ENCODE assay signal across 11 cellular contexts in genomic region chr20:35661013-35661412, GRCh38. TPM values are rescaled to one million over a fixed set of nuclear protein-coding genes. Genes with fewer than 3 reads are reported as not detected.
A peak's percentile ranks its signal among the peaks of the same experiment; 100 is the strongest.
DNase-seq lines count a peak whose midpoint lies in the region; ATAC-seq, FAIRE-seq and TF ChIP-seq lines count a peak whose summit lies in the region.
"Had no signal": no experiment of that assay in that cellular context is flagged by ENCODE, and none has a peak within 500 bp of the region (broad histone marks: within the 10 kb centered on the region; RNA-seq: fewer than 3 reads in every experiment).

No MANE protein-coding gene starts in this region.

- peaks cover 40% of the 10 kb centered on the region for H3K36me3 Mint-ChIP-seq in activated CD8-positive, alpha-beta memory T cell treated with anti-CD3 and anti-CD28 coated beads, Interleukin-2, amount 10 ng/mL, durations not matched to agents 7 days and 5 days
- peaks cover 37% of the 10 kb centered on the region for H3K36me3 Mint-ChIP-seq in activated CD4-positive, alpha-beta memory T cell treated with anti-CD3 and anti-CD28 coated beads for 36 hours

- no peak for TF ChIP-seq CTCF in pancreas (IDR thresholded peaks at IDR 0.05)

- H3K27me3 Mint-ChIP-seq in activated CD8-positive, alpha-beta memory T cell treated with anti-CD3 and anti-CD28 coated beads, Interleukin-2, amount 10 ng/mL, durations not matched to agents 7 days and 5 days, result no peaks in the 10 kb centered on the region
- no peaks in the 10 kb centered on the region for H3K27me3 Mint-ChIP-seq in activated CD4-positive, alpha-beta memory T cell treated with anti-CD3 and anti-CD28 coated beads for 36 hours

- FAIRE-seq in pancreas (lab: Jason Lieb, UNC) (no peak), H54 (lab: Jason Lieb, UNC) (no peak)

- peak overlapping the region; percentile 96 for H3K4me3 Mint-ChIP-seq in activated CD8-positive, alpha-beta memory T cell treated with anti-CD3 and anti-CD28 coated beads, Interleukin-2, amount 10 ng/mL, durations not matched to agents 7 days and 5 days
- H3K4me3 Mint-ChIP-seq in activated CD4-positive, alpha-beta memory T cell treated with anti-CD3 and anti-CD28 coated beads for 36 hours, result peak overlapping the region; percentile 55

- H3K9me3 ChIP-seq in iPS-20b (ENCODE audit: insufficient read depth, low read depth, low read length), result no peaks in the 10 kb centered on the region
- H3K9me3 ChIP-seq in subcutaneous abdominal adipose tissue (ENCODE audit: control insufficient read depth in 5 of 5, low read length in 5 of 5), result no peaks in the 10 kb centered on the region
- H3K9me3 ChIP-seq in pancreas, result no peaks in the 10 kb centered on the region

- H3K27ac ChIP-seq in iPS-20b (ENCODE audit: low read length) (no peak overlapping the region), subcutaneous abdominal adipose tissue (ENCODE audit: low read depth, low read length) (peak overlapping the region; percentile 1), pancreas (no peak overlapping the region)
- H3K27ac ChIP-seq: parathyroid adenoma had no signal

- no peak for DNase-seq in activated CD8-positive, alpha-beta memory T cell treated with anti-CD3 and anti-CD28 coated beads, Interleukin-2, amount 10 ng/mL, durations not matched to agents 7 days and 5 days
- no peak for DNase-seq in activated CD8-positive, alpha-beta memory T cell treated with anti-CD3 and anti-CD28 coated beads, Interleukin-2, amount 50 U/mL, for 4 hours
- no peak for DNase-seq in activated CD4-positive, alpha-beta memory T cell treated with anti-CD3 and anti-CD28 coated beads for 36 hours
- DNase-seq in SKM-1 treated with dmso at 0.1 percent for 144 hours (lab: John Stamatoyannopoulos, UW; ENCODE audit: unreplicated experiment) (no peak), pancreas (no peak), H54 (ENCODE audit: insufficient read length, low spot score) (no peak)
- DNase-seq: erythroblast, NCI-H2081 had no signal

- H3K36me3 ChIP-seq in iPS-20b (ENCODE audit: insufficient read depth, low read depth, low read length) (peaks cover 13% of the 10 kb centered on the region; the same call in 1 of the 2 replicates), subcutaneous abdominal adipose tissue (ENCODE audit: control insufficient read depth in 5 of 5, insufficient read depth in 5 of 5, low read length in 5 of 5) (no peaks in the 10 kb centered on the region), pancreas (no peaks in the 10 kb centered on the region)

- ATAC-seq in activated CD8-positive, alpha-beta memory T cell treated with anti-CD3 and anti-CD28 coated beads, Interleukin-2, amount 10 ng/mL, durations not matched to agents 7 days and 5 days, result no peak
- ATAC-seq in pancreas, result no peak

- CTCF ChIA-PET in activated CD8-positive, alpha-beta memory T cell treated with anti-CD3 and anti-CD28 coated beads, Interleukin-2, amount 10 ng/mL, durations not matched to agents 7 days and 5 days (lab: Charles Lee), result interaction anchor here (0.6 to 8.2 kb wide), 5 partner anchors 9 to 293 kb away, joined by 3 to 59 read pairs (median 3); partner anchors contain the start of gene SCAND1
- CTCF ChIA-PET in activated CD4-positive, alpha-beta memory T cell treated with anti-CD3 and anti-CD28 coated beads for 36 hours (lab: Charles Lee), result interaction anchor here (0.6 to 6.3 kb wide), 4 partner anchors 43 to 1120 kb away, joined by 3 to 70 read pairs (median 5); partner anchors contain the start of genes SCAND1 and SPAG4

- intact Hi-C loops in activated CD4-positive, alpha-beta memory T cell treated with anti-CD3 and anti-CD28 coated beads for 36 hours (cut with micrococcal nuclease), result loop anchor here (1.0 to 5.0 kb wide), 8 partner anchors 11 to 388 kb away; partner anchors contain the start of genes CEP250, ERGIC3 and PHF20
- intact Hi-C loops in pancreas (cut with DNase I), result no loop called here

- no peak for TF ChIP-seq POLR2A in H54 (IDR thresholded peaks at IDR 0.05; ENCODE audit: low read depth, low read length)

- H3K4me3 ChIP-seq in iPS-20b (ENCODE audit: low read length), result peak overlapping the region; percentile 99
- H3K4me3 ChIP-seq in subcutaneous abdominal adipose tissue (ENCODE audit: low read depth in 1 of 5, low read length in 5 of 5), result no peak overlapping the region
- no peak overlapping the region for H3K4me3 ChIP-seq in pancreas

- no peaks in the 10 kb centered on the region for H3K9me3 Mint-ChIP-seq in activated CD8-positive, alpha-beta memory T cell treated with anti-CD3 and anti-CD28 coated beads, Interleukin-2, amount 10 ng/mL, durations not matched to agents 7 days and 5 days (ENCODE audit: low read depth)
- no peaks in the 10 kb centered on the region for H3K9me3 Mint-ChIP-seq in activated CD4-positive, alpha-beta memory T cell treated with anti-CD3 and anti-CD28 coated beads for 36 hours

- H3K9ac ChIP-seq in iPS-20b (ENCODE audit: low read depth, low read length) (peak overlapping the region; percentile 23; the same call in 1 of the 2 replicates), subcutaneous abdominal adipose tissue (ENCODE audit: low read length in 5 of 5) (peak overlapping the region in 1 of 5 donors; percentile 42)
- H3K9ac ChIP-seq: parathyroid adenoma had no signal

- 85 to 90% methylated on average over 2 of the region's 2 CpGs for WGBS in pancreas, 2 donors

- H3K4me1 ChIP-seq in iPS-20b (ENCODE audit: insufficient read depth, low read length) (peaks cover 18% of the 10 kb centered on the region; the same call in 1 of the 2 replicates), subcutaneous abdominal adipose tissue (ENCODE audit: control insufficient read depth in 5 of 5, insufficient read depth in 5 of 5, low read length in 5 of 5) (peaks cover 2 to 59% (median 48%) of the 10 kb centered on the region in 5 donors), pancreas (peaks cover 18 to 44% (median 36%) of the 10 kb centered on the region in 3 donors)

- peak overlapping the region; percentile 95 for H3K27ac Mint-ChIP-seq in activated CD8-positive, alpha-beta memory T cell treated with anti-CD3 and anti-CD28 coated beads, Interleukin-2, amount 10 ng/mL, durations not matched to agents 7 days and 5 days
- H3K27ac Mint-ChIP-seq in activated CD4-positive, alpha-beta memory T cell treated with anti-CD3 and anti-CD28 coated beads for 36 hours, result peak overlapping the region; percentile 89

- POLR2A ChIA-PET in activated CD4-positive, alpha-beta memory T cell treated with anti-CD3 and anti-CD28 coated beads for 36 hours (lab: Charles Lee), result interaction anchor here (0.5 to 6.8 kb wide), 8 partner anchors 9 to 170 kb away, joined by 3 to 93 read pairs (median 5); partner anchors contain the start of genes RBM39 and SPAG4

- H3K4me1 Mint-ChIP-seq in activated CD8-positive, alpha-beta memory T cell treated with anti-CD3 and anti-CD28 coated beads, Interleukin-2, amount 10 ng/mL, durations not matched to agents 7 days and 5 days, result peaks cover 59% of the 10 kb centered on the region
- peaks cover 64% of the 10 kb centered on the region for H3K4me1 Mint-ChIP-seq in activated CD4-positive, alpha-beta memory T cell treated with anti-CD3 and anti-CD28 coated beads for 36 hours (ENCODE audit: low read depth)

- H3K27me3 ChIP-seq in iPS-20b (ENCODE audit: insufficient read depth, low read length) (no peaks in the 10 kb centered on the region), subcutaneous abdominal adipose tissue (ENCODE audit: control insufficient read depth in 5 of 5, insufficient read depth in 4 of 5, low read length in 5 of 5) (no peaks in the 10 kb centered on the region), pancreas (no peaks in the 10 kb centered on the region)

RNA-seq across cellular contexts. Expression of gene CPNE1, which starts 3.7 kb away (rescaled TPM):
- total RNA-seq in activated CD8-positive, alpha-beta memory T cell treated with anti-CD3 and anti-CD28 coated beads, Interleukin-2, amount 10 ng/mL, durations not matched to agents 7 days and 5 days, result 100 to 1,000 TPM; 277 to 286 TPM
- total RNA-seq in activated CD4-positive, alpha-beta memory T cell treated with anti-CD3 and anti-CD28 coated beads for 36 hours, result 100 to 1,000 TPM; 242 to 253 TPM
- 100 to 1,000 TPM in 1 of 6 donors, 10 to 100 TPM in 5; 59.7 to 100 (median 70.6) TPM for total RNA-seq in pancreas
- 100 to 1,000 TPM; 131 to 138 TPM for polyA plus RNA-seq in pancreas

RNA-seq across cellular contexts. Expression of gene RBM12, which starts 3.7 kb away (rescaled TPM):
- total RNA-seq in activated CD8-positive, alpha-beta memory T cell treated with anti-CD3 and anti-CD28 coated beads, Interleukin-2, amount 10 ng/mL, durations not matched to agents 7 days and 5 days, result 100 to 1,000 TPM; 101 to 137 TPM
- total RNA-seq in activated CD4-positive, alpha-beta memory T cell treated with anti-CD3 and anti-CD28 coated beads for 36 hours, result 100 to 1,000 TPM; 110 to 114 TPM
- total RNA-seq in pancreas, result 10 to 100 TPM; 21.0 to 46.7 (median 28.3) TPM
- polyA plus RNA-seq in pancreas, result 1 to 10 TPM; 6.2 to 9.7 TPM

RNA-seq across cellular contexts. Expression of gene NFS1, which starts 38.1 kb away (rescaled TPM):
- total RNA-seq in activated CD8-positive, alpha-beta memory T cell treated with anti-CD3 and anti-CD28 coated beads, Interleukin-2, amount 10 ng/mL, durations not matched to agents 7 days and 5 days, result 10 to 100 TPM; 34.6 to 35.1 TPM
- total RNA-seq in activated CD4-positive, alpha-beta memory T cell treated with anti-CD3 and anti-CD28 coated beads for 36 hours, result 10 to 100 TPM; 36.9 to 40.8 TPM
- total RNA-seq in pancreas, result 10 to 100 TPM; 11.0 to 19.5 (median 12.8) TPM
- polyA plus RNA-seq in pancreas, result 10 to 100 TPM; 23.8 to 34.8 TPM

RNA-seq across cellular contexts. Expression of gene ROMO1, which starts 38.2 kb away (rescaled TPM):
- 100 to 1,000 TPM; 115 to 122 TPM for total RNA-seq in activated CD8-positive, alpha-beta memory T cell treated with anti-CD3 and anti-CD28 coated beads, Interleukin-2, amount 10 ng/mL, durations not matched to agents 7 days and 5 days
- 100 to 1,000 TPM; 141 to 142 TPM for total RNA-seq in activated CD4-positive, alpha-beta memory T cell treated with anti-CD3 and anti-CD28 coated beads for 36 hours
- total RNA-seq in pancreas, result 10 to 100 TPM; 38.6 to 65.1 (median 62.0) TPM
- polyA plus RNA-seq in pancreas, result 100 to 1,000 TPM; 275 to 310 TPM

RNA-seq across cellular contexts. Expression of gene SPAG4, which starts 45.4 kb away (rescaled TPM):
- 1 to 10 TPM; 4.3 to 5.2 TPM for total RNA-seq in activated CD8-positive, alpha-beta memory T cell treated with anti-CD3 and anti-CD28 coated beads, Interleukin-2, amount 10 ng/mL, durations not matched to agents 7 days and 5 days
- total RNA-seq in activated CD4-positive, alpha-beta memory T cell treated with anti-CD3 and anti-CD28 coated beads for 36 hours, result 1 to 10 TPM; 7.5 to 9.4 TPM
- total RNA-seq in pancreas, result 10 to 100 TPM; 32.7 to 65.9 (median 38.2) TPM
- 10 to 100 TPM; 32.2 to 51.3 TPM for polyA plus RNA-seq in pancreas
